In the genomic region with DNA sequence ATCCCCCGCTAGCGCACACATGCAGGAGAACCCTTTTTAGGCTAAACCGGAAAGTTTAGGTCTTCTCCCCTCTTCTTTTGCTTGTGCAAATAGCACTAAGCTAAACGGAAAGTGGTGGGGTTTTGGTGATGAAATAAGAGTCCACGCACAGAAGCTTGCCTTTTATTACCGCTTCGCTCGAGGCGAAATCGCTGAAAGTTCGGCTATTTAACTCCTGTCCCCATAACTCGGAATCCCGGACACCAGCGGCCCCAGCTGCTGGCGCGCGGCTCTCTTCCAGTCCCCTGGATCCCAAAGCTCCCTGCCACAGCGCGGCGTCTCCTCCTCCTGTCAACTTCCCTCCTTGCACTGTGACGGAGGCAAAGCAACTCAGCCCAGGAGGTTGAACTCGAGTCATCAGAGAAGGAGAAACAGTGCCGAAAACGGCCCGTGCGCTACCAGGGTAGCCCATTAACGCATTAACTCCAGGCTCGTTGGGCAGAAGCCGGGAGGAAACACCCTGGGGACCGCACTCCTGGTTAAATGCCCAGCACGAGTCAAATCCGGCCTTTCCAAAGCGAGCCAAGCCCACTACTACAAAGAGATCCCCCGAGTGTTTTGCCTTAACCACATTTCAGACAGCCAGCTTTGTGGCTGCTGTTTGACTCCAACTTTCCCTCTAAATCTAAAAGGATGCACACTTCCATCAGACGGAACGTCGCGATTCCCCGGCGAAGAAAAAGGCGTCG, we compare ENCODE assay signal across 8 cellular contexts. TPM values are rescaled to one million over a fixed set of nuclear protein-coding genes. Genes with fewer than 3 reads are reported as not detected.
A peak's percentile ranks its signal among the peaks of the same experiment; 100 is the strongest.
DNase-seq lines count a peak whose midpoint lies in the region; ATAC-seq and TF ChIP-seq lines count a peak whose summit lies in the region.

No MANE protein-coding gene starts in this region.

- TF ChIP-seq POLR2A in heart left ventricle (IDR thresholded peaks at IDR 0.05) = no peak

- ATAC-seq in activated B cell treated with CpG ODN at 0.5 μM for 24 hours (ENCODE audit: low read depth) = no peak
- peak; percentile 64 to 73 (median 69) for ATAC-seq in heart left ventricle
- no peak for ATAC-seq in HG03095 (IDR thresholded peaks at IDR 0.05; ENCODE audit: unreplicated experiment)

- peaks cover 21% of the 10 kb centered on the region for H3K4me1 Mint-ChIP-seq in activated B cell treated with CpG ODN at 0.5 μM for 24 hours

- intact Hi-C loops in activated B cell treated with CpG ODN at 0.5 μM for 24 hours (cut with micrococcal nuclease) = loop anchor here (1.0 to 10.0 kb wide), 4 partner anchors 139 to 369 kb away; no protein-coding TSS in a partner anchor
- intact Hi-C loops in heart left ventricle (cut with DNase I) = loop anchor here in 6 of 10 donors (2.0 to 10.0 kb wide), 3 partner anchors 141 to 143 kb away; no protein-coding TSS in a partner anchor
- intact Hi-C loops in posterior vena cava (cut with DNase I) = loop anchor here in 1 of 2 donors (5.0 kb wide), 1 partner anchor 143 kb away; no protein-coding TSS in a partner anchor

- in situ Hi-C loops in GM13977 (cut with MboI; ENCODE audit: low pct_unique_long_range_greater_than_20kb, low sequenced_read_pairs, unreplicated experiment) = no loop called here

- H3K27me3 ChIP-seq in heart left ventricle = peaks cover 0 to 40% (median 8%) of the 10 kb centered on the region in 9 donors

- DNase-seq in AG08395 (ENCODE audit: low spot score) (peak; percentile 74), HPDE6-E6E7 (ENCODE audit: extremely low spot score) (peak; percentile 27), activated B cell treated with CpG ODN at 0.5 μM for 24 hours (peak; percentile 15), heart left ventricle (peak; percentile 34 to 69 (median 51)), posterior vena cava (ENCODE audit: low spot score) (peak; percentile 91), GM13977 (ENCODE audit: low spot score) (no peak)
- DNase-seq in activated naive CD4-positive, alpha-beta T cell (lab: John Stamatoyannopoulos, UW) = no peak

- H3K36me3 Mint-ChIP-seq in activated B cell treated with CpG ODN at 0.5 μM for 24 hours (ENCODE audit: low read depth) = no peaks in the 10 kb centered on the region

- peak overlapping the region in 7 of 12 donors; percentile 20 to 72 (median 43) for H3K27ac ChIP-seq in heart left ventricle

- peaks cover 22% of the 10 kb centered on the region for H3K27me3 Mint-ChIP-seq in activated B cell treated with CpG ODN at 0.5 μM for 24 hours

- H3K9me3 Mint-ChIP-seq in activated B cell treated with CpG ODN at 0.5 μM for 24 hours = peaks cover 3% of the 10 kb centered on the region

- H3K4me3 ChIP-seq in heart left ventricle = peak overlapping the region; percentile 25 to 73 (median 56)

- TF ChIP-seq CTCF in activated B cell treated with CpG ODN at 0.5 μM for 24 hours (IDR thresholded peaks at IDR 0.05) = no peak
- peak in 5 of 12 donors; percentile 4 to 31 (median 15) for TF ChIP-seq CTCF in heart left ventricle (IDR thresholded peaks at IDR 0.05)
- TF ChIP-seq CTCF in GM13977 (IDR thresholded peaks at IDR 0.05; ENCODE audit: extremely low read depth, insufficient read depth, missing control alignments) = no peak

- CTCF ChIA-PET in activated B cell treated with CpG ODN at 0.5 μM for 24 hours (lab: Charles Lee) = interaction anchor here (1.3 to 2.0 kb wide), 3 partner anchors 17 to 369 kb away, joined by 3 to 7 read pairs (median 3); no protein-coding TSS in a partner anchor

- POLR2A ChIA-PET in activated B cell treated with CpG ODN at 0.5 μM for 24 hours (lab: Charles Lee) = no interaction called here

- peak overlapping the region; percentile 83 for H3K4me3 Mint-ChIP-seq in activated B cell treated with CpG ODN at 0.5 μM for 24 hours

- H3K27ac Mint-ChIP-seq in activated B cell treated with CpG ODN at 0.5 μM for 24 hours = peak overlapping the region; percentile 6

- H3K36me3 ChIP-seq in heart left ventricle = no peaks in the 10 kb centered on the region

- H3K4me1 ChIP-seq in heart left ventricle = peaks cover 0 to 26% (median 3%) of the 10 kb centered on the region in 12 donors

- 0 to 1% (median 0%) methylated on average over 38 to 42 of the region's 42 CpGs for WGBS in heart left ventricle, 4 donors

- no peaks in the 10 kb centered on the region for H3K9me3 ChIP-seq in heart left ventricle

RNA-seq across cellular contexts. Expression of a gene that starts 1.3 kb away (rescaled TPM):
- not detected in 2 replicates for total RNA-seq in activated B cell treated with CpG ODN at 0.5 μM for 24 hours
- total RNA-seq in heart left ventricle = 1 to 10 TPM in 4 of 9 donors, under 1 TPM in 5; 0.60 to 8.6 (median 1.00) TPM
- polyA plus RNA-seq in heart left ventricle = under 1 TPM; 0.10 to 0.23 TPM
- total RNA-seq in posterior vena cava = 10 to 100 TPM; 19.8 to 21.4 TPM

Comparison
In these comparisons a context has a peak if more than half of its experiments do, and no peak if none do; other contexts are left out.
1. DNase-seq: peak in AG08395 (single experiment), HPDE6-E6E7 (single experiment), activated B cell treated with CpG ODN at 0.5 μM for 24 hours (single experiment), heart left ventricle (5 of 5) and posterior vena cava (single experiment); none in activated naive CD4-positive, alpha-beta T cell (0 of 4) and GM13977 (single experiment).
2. ATAC-seq: peak in heart left ventricle (4 of 4); none in activated B cell treated with CpG ODN at 0.5 μM for 24 hours (single experiment) and HG03095 (single experiment).